18 cellular contexts compared by ENCODE assay signal in genomic region chr6:119361209-119361608, GRCh38. TPM values are rescaled to one million over a fixed set of nuclear protein-coding genes. Genes with fewer than 3 reads are reported as not detected.
DNase-seq lines count a peak whose midpoint lies in the region; ATAC-seq, FAIRE-seq and TF ChIP-seq lines count a peak whose summit lies in the region.
"Had no signal": no experiment of that assay in that cellular context is flagged by ENCODE, and none has a peak within 500 bp of the region (broad histone marks: within the 10 kb centered on the region; RNA-seq: fewer than 3 reads in every experiment).

No MANE protein-coding gene starts in this region.

- ATAC-seq in Right ventricle myocardium inferior (peak; percentile 81), heart right ventricle (peak in 7 of 8 donors; percentile 33 to 90 (median 65)), HG03520 (IDR thresholded peaks at IDR 0.05; ENCODE audit: unreplicated experiment) (no peak)
- ATAC-seq: GM12878, HCT116 had no signal

- H3K27me3 ChIP-seq in left ventricle myocardium inferior (ENCODE audit: low read depth) (no peaks in the 10 kb centered on the region), heart right ventricle (no peaks in the 10 kb centered on the region), trophoblast cell (ENCODE audit: insufficient read depth, low read length) (no peaks in the 10 kb centered on the region)
- H3K27me3 ChIP-seq: BLaER1 treated with 17β-estradiol and CSF1 and Interleukin-3, amounts not matched to agents 10 nM and 100 nM had no signal

- no peak overlapping the region for H2BK12ac ChIP-seq in trophoblast cell (ENCODE audit: low read length)

- WGBS in heart right ventricle, 2 donors: 61 to 75% methylated on average over 4 of the region's 4 CpGs
- WGBS in trophoblast cell (ENCODE audit: extremely low coverage, insufficient coverage, insufficient read length): 100% methylated on average over 1 of the region's 4 CpGs

- H3K23ac ChIP-seq in trophoblast cell (ENCODE audit: low read length): no peak overlapping the region

- peak; percentile 23 for FAIRE-seq in GM19239 (lab: Jason Lieb, UNC)
- FAIRE-seq: GM12878, GM18507, H54 had no signal

- no peak overlapping the region for H3K9ac ChIP-seq in trophoblast cell (ENCODE audit: low read length)
- H3K9ac ChIP-seq: BLaER1 treated with 17β-estradiol and CSF1 and Interleukin-3, amounts not matched to agents 10 nM and 100 nM; GM23248 had no signal

- no peak for DNase-seq in Right ventricle myocardium inferior (ENCODE audit: missing footprints)
- DNase-seq in left ventricle myocardium inferior: no peak
- no peak for DNase-seq in GM19239 (ENCODE audit: insufficient read length, low spot score)
- DNase-seq in heart right ventricle: no peak
- peak; percentile 52 to 84 for DNase-seq in trophoblast cell
- DNase-seq in activated naive CD4-positive, alpha-beta T cell treated with Interleukin-2 at 50 U/mL for 16 hours: no peak
- no peak for DNase-seq in iPS-NIHi11 (ENCODE audit: low spot score)
- DNase-seq: 8988T; CD4-positive, CD25-positive, alpha-beta regulatory T cell; DMS53; GM23248 had no signal

- intact Hi-C loops in Right ventricle myocardium inferior (cut with DNase I): no loop called here
- intact Hi-C loops in left ventricle myocardium inferior (cut with micrococcal nuclease): no loop called here
- intact Hi-C loops in heart right ventricle (cut with DNase I): no loop called here

- H3K14ac ChIP-seq in trophoblast cell (ENCODE audit: low read length): no peak overlapping the region

- H4K91ac ChIP-seq in trophoblast cell (ENCODE audit: low read depth, low read length): no peak overlapping the region

- H2AK5ac ChIP-seq in trophoblast cell (ENCODE audit: low read length): no peak overlapping the region

- no peaks in the 10 kb centered on the region for H3K79me1 ChIP-seq in trophoblast cell (ENCODE audit: low read length)

- H3K36me3 ChIP-seq in left ventricle myocardium inferior (peaks cover 3% of the 10 kb centered on the region), heart right ventricle (no peaks in the 10 kb centered on the region), trophoblast cell (ENCODE audit: control insufficient read depth in 1 of 2, insufficient read depth in 2 of 2, low read length in 2 of 2) (no peaks in the 10 kb centered on the region)
- H3K36me3 ChIP-seq: BLaER1 treated with 17β-estradiol and CSF1 and Interleukin-3, amounts not matched to agents 10 nM and 100 nM had no signal

- H3K4me3 ChIP-seq in left ventricle myocardium inferior (no peak overlapping the region), heart right ventricle (no peak overlapping the region), trophoblast cell (ENCODE audit: low read depth, low read length) (no peak overlapping the region)
- H3K4me3 ChIP-seq: BLaER1 treated with 17β-estradiol and CSF1 and Interleukin-3, amounts not matched to agents 10 nM and 100 nM; GM12878; GM23248 had no signal

- peaks cover 18% of the 10 kb centered on the region for H3K4me1 ChIP-seq in left ventricle myocardium inferior
- peaks cover 0 to 11% (median 0%) of the 10 kb centered on the region in 9 donors for H3K4me1 ChIP-seq in heart right ventricle
- peaks cover 0 to 3% of the 10 kb centered on the region in 2 experiments for H3K4me1 ChIP-seq in trophoblast cell (ENCODE audit: control insufficient read depth in 1 of 2, insufficient read depth in 2 of 2, low read length in 2 of 2)

- no peak overlapping the region for H3K4ac ChIP-seq in trophoblast cell (ENCODE audit: low read depth, low read length)

- no peak overlapping the region for H2AFZ ChIP-seq in trophoblast cell (ENCODE audit: insufficient read depth, low read length, poor library complexity)
- H2AFZ ChIP-seq: GM23248 had no signal

- no peak overlapping the region for H3K18ac ChIP-seq in trophoblast cell (ENCODE audit: low read length)

- H3K4me2 ChIP-seq in trophoblast cell (ENCODE audit: low read length): no peak overlapping the region

- TF ChIP-seq CTCF in left ventricle myocardium inferior (IDR thresholded peaks at IDR 0.05; ENCODE audit: borderline replicate concordance) (no peak), heart right ventricle (IDR thresholded peaks at IDR 0.05) (no peak)

- no peaks in the 10 kb centered on the region for H3K79me2 ChIP-seq in trophoblast cell (ENCODE audit: control insufficient read depth, insufficient read depth, low read length, poor library complexity)

- H4K12ac ChIP-seq in trophoblast cell (ENCODE audit: low read depth, low read length): no peak overlapping the region

- no peak overlapping the region for H4K8ac ChIP-seq in trophoblast cell (ENCODE audit: low read depth, low read length)

- no peak overlapping the region for H3K27ac ChIP-seq in left ventricle myocardium inferior (replicated peaks)
- no peak overlapping the region for H3K27ac ChIP-seq in heart right ventricle
- no peak overlapping the region for H3K27ac ChIP-seq in trophoblast cell (ENCODE audit: low read depth, low read length)
- H3K27ac ChIP-seq: BLaER1 treated with 17β-estradiol and CSF1 and Interleukin-3, amounts not matched to agents 10 nM and 100 nM; GM23248 had no signal

- no peak overlapping the region for H2BK120ac ChIP-seq in trophoblast cell (ENCODE audit: insufficient read depth, low read length, poor library complexity)

- no peaks in the 10 kb centered on the region for H3K9me3 ChIP-seq in left ventricle myocardium inferior (replicated peaks)
- no peaks in the 10 kb centered on the region for H3K9me3 ChIP-seq in heart right ventricle
- H3K9me3 ChIP-seq in trophoblast cell (ENCODE audit: insufficient read depth, low read depth, low read length): no peaks in the 10 kb centered on the region

- no peak overlapping the region for H2BK5ac ChIP-seq in trophoblast cell (ENCODE audit: low read depth, low read length, poor library complexity)

RNA-seq across cellular contexts. Expression of gene MAN1A1, which starts 11.6 kb away (rescaled TPM):
- total RNA-seq in Right ventricle myocardium inferior (22.4 TPM), left ventricle myocardium inferior (19.7 TPM), heart right ventricle (10 to 100 TPM in 6 of 10 donors, 1 to 10 TPM in 4; 6.2 to 22.0 (median 11.7) TPM)
- polyA plus RNA-seq in heart right ventricle: 1 to 10 TPM; 6.6 to 8.9 TPM
- 29.1 and 30.7 TPM in 2 replicates for polyA plus RNA-seq in trophoblast cell (2013)
- total RNA-seq: G401 had no signal

Comparison
In these comparisons a context has a peak if more than half of its experiments do, and no peak if none do; other contexts are left out.
1. DNase-seq: peak in trophoblast cell (2 of 2); none in Right ventricle myocardium inferior (single experiment), left ventricle myocardium inferior (single experiment), GM19239 (single experiment), heart right ventricle (0 of 2), activated naive CD4-positive, alpha-beta T cell treated with Interleukin-2 at 50 U/mL for 16 hours (single experiment) and iPS-NIHi11 (single experiment).